11 cellular contexts compared by ENCODE assay signal in genomic region chr1:248793592-248793991, GRCh38. TPM values are rescaled to one million over a fixed set of nuclear protein-coding genes. Genes with fewer than 3 reads are reported as not detected.
DNase-seq lines count a peak whose midpoint lies in the region; ATAC-seq and FAIRE-seq lines count a peak whose summit lies in the region.
"Had no signal": no experiment of that assay in that cellular context is flagged by ENCODE, and none has a peak within 500 bp of the region (broad histone marks: within the 10 kb centered on the region; RNA-seq: fewer than 3 reads in every experiment).

No MANE protein-coding gene starts in this region.

- DNase-seq in MV-4-11 (lab: John Stamatoyannopoulos, UW) (no peak), frontal cortex (ENCODE audit: low spot score in 2 of 2) (no peak), activated gamma-delta T cell (lab: John Stamatoyannopoulos, UW) (no peak), NCI-H2029 treated with DMSO at 0.1 percent for 48 hours (lab: John Stamatoyannopoulos, UW) (no peak)
- DNase-seq: NCI-H1417 treated with DMSO at 0.1 percent for 48 hours had no signal

- intact Hi-C loops in dendritic cell treated with granulocyte-macrophage colony-stimulating factor and Interleukin-4, amounts not matched to agents 40 ng/mL and 50 ng/mL, for 4 days (cut with micrococcal nuclease), result no loop called here

- H3K27ac Mint-ChIP-seq in dendritic cell treated with granulocyte-macrophage colony-stimulating factor and Interleukin-4, amounts not matched to agents 40 ng/mL and 50 ng/mL, for 4 days, result peak overlapping the region; percentile 9

- no peak for FAIRE-seq in frontal cortex (lab: Jason Lieb, UNC)

- peaks cover 18% of the 10 kb centered on the region for H3K9me3 Mint-ChIP-seq in dendritic cell treated with granulocyte-macrophage colony-stimulating factor and Interleukin-4, amounts not matched to agents 40 ng/mL and 50 ng/mL, for 4 days

- ATAC-seq in GM18870 (IDR thresholded peaks at IDR 0.05; ENCODE audit: unreplicated experiment), result peak; percentile 98
- ATAC-seq in GM21390 (IDR thresholded peaks at IDR 0.05; ENCODE audit: unreplicated experiment), result peak; percentile 77
- ATAC-seq in HG03095 (IDR thresholded peaks at IDR 0.05; ENCODE audit: unreplicated experiment), result peak; percentile 80

- H3K4me1 Mint-ChIP-seq in dendritic cell treated with granulocyte-macrophage colony-stimulating factor and Interleukin-4, amounts not matched to agents 40 ng/mL and 50 ng/mL, for 4 days (ENCODE audit: low read depth), result peaks cover 27% of the 10 kb centered on the region

- H3K4me3 Mint-ChIP-seq in dendritic cell treated with granulocyte-macrophage colony-stimulating factor and Interleukin-4, amounts not matched to agents 40 ng/mL and 50 ng/mL, for 4 days, result no peak overlapping the region

- H3K27me3 Mint-ChIP-seq in dendritic cell treated with granulocyte-macrophage colony-stimulating factor and Interleukin-4, amounts not matched to agents 40 ng/mL and 50 ng/mL, for 4 days, result no peaks in the 10 kb centered on the region

- H3K36me3 Mint-ChIP-seq in dendritic cell treated with granulocyte-macrophage colony-stimulating factor and Interleukin-4, amounts not matched to agents 40 ng/mL and 50 ng/mL, for 4 days (ENCODE audit: low read depth), result no peaks in the 10 kb centered on the region

RNA-seq across cellular contexts. Expression of gene SH3BP5L, which starts 32.1 kb away (rescaled TPM):
- total RNA-seq in frontal cortex, result 31.4 TPM

RNA-seq across cellular contexts. Expression of gene LYPD8, which starts 38.0 kb away (rescaled TPM):
- not detected for total RNA-seq in frontal cortex
- total RNA-seq: glomerular endothelial cell, mucosa of gallbladder had no signal

RNA-seq across cellular contexts. Expression of gene ZNF672, which starts 44.4 kb away (rescaled TPM):
- total RNA-seq in frontal cortex, result 14.7 TPM
